Comparison of ENCODE assay signal across 23 cellular contexts in genomic region chr3:64693031-64693430, GRCh38. TPM values are rescaled to one million over a fixed set of nuclear protein-coding genes. Genes with fewer than 3 reads are reported as not detected.
"Had no signal": no experiment of that assay in that cellular context is flagged by ENCODE, and none has a peak within 500 bp of the region (broad histone marks: within the 10 kb centered on the region; RNA-seq: fewer than 3 reads in every experiment).

No MANE protein-coding gene starts in this region.

- DNase-seq: colonic mucosa; effector memory CD4-positive, alpha-beta T cell; erythroblast; head of caudate nucleus; left colon; left ventricle myocardium superior; mesenchymal stem cell; mucosa of descending colon; naive B cell; sigmoid colon; stimulated activated CD4-positive, alpha-beta T cell treated with anti-CD3 and anti-CD28 coated beads, Interleukin-2, amount 100 ng/mL, for 24 hours; stimulated activated CD4-positive, alpha-beta T cell treated with anti-CD3 and anti-CD28 coated beads, Interleukin-4, amount 100 ng/mL, for 24 hours; stimulated activated naive CD4-positive, alpha-beta T cell treated with Interleukin-2 at 50 U/mL for 16 hours; stomach; thyroid gland; trophoblast cell had no signal

- H3K27ac ChIP-seq: colonic mucosa, neural progenitor cell, parathyroid adenoma, sigmoid colon, stomach, thyroid gland, vagina had no signal

- H3K27me3 ChIP-seq: colonic mucosa, right atrium auricular region, sigmoid colon, thyroid gland, vagina had no signal

- H3K4me3 ChIP-seq: colonic mucosa, lung, mucosa of descending colon, neural progenitor cell, right atrium auricular region, sigmoid colon, stomach, thyroid gland, vagina had no signal

- H3K36me3 ChIP-seq: colonic mucosa, neural progenitor cell, right atrium auricular region, sigmoid colon, stomach, thyroid gland, vagina had no signal

- ATAC-seq: left colon; left ventricle myocardium superior; mucosa of descending colon; natural killer cell treated with Interleukin-12 subunit alpha and Interleukin-12 subunit beta and Interleukin-15 and Interleukin-18, amount 100 ng/mL, for 72 hours; stimulated activated effector memory CD8-positive, alpha-beta T cell treated with anti-CD3 and anti-CD28 coated beads, Interleukin-12 subunit alpha, Interleukin-12 subunit beta, amount 100 ng/mL, for 72 hours had no signal

- H3K9me3 ChIP-seq: colonic mucosa, mucosa of descending colon, right atrium auricular region, sigmoid colon, stomach, thyroid gland, vagina had no signal

- H3K4me1 ChIP-seq: colonic mucosa had no signal

RNA-seq across cellular contexts. Expression of gene ADAMTS9, which starts 5.2 kb away (rescaled TPM):
- total RNA-seq: natural killer cell treated with Interleukin-12 subunit alpha and Interleukin-12 subunit beta and Interleukin-15 and Interleukin-18, amount 100 ng/mL, for 72 hours had no signal
